Comparison of ENCODE assay signal across 16 cellular contexts in genomic region chr1:84701366-84701765, GRCh38. TPM values are rescaled to one million over a fixed set of nuclear protein-coding genes. Genes with fewer than 3 reads are reported as not detected.
DNase-seq lines count a peak whose midpoint lies in the region; ATAC-seq, FAIRE-seq and TF ChIP-seq lines count a peak whose summit lies in the region.
"Had no signal": no experiment of that assay in that cellular context is flagged by ENCODE, and none has a peak within 500 bp of the region (broad histone marks: within the 10 kb centered on the region; RNA-seq: fewer than 3 reads in every experiment).

No MANE protein-coding gene starts in this region.

- intact Hi-C loops in HepG2 (cut with micrococcal nuclease; ENCODE audit: unreplicated experiment), result no loop called here

- DNase-seq in AG04450 (ENCODE audit: low read depth, low spot score), result no peak
- peak; percentile 88 for DNase-seq in NCI-H82 treated with DMSO at 0.1 percent for 48 hours (lab: John Stamatoyannopoulos, UW; ENCODE audit: unreplicated experiment)
- no peak for DNase-seq in fibroblast of lung (ENCODE audit: low read depth in 2 of 2)
- no peak for DNase-seq in HepG2 (ENCODE audit: low spot score)
- DNase-seq in islet precursor cell, result no peak
- DNase-seq in substantia nigra (lab: John Stamatoyannopoulos, UW), result no peak
- DNase-seq in cortex of kidney (lab: John Stamatoyannopoulos, UW), result no peak
- DNase-seq: activated CD4-positive, alpha-beta T cell treated with anti-CD3 and anti-CD28 coated beads for 1 hour; activated CD8-positive, alpha-beta memory T cell treated with anti-CD3 and anti-CD28 coated beads, Interleukin-2, amount 50 U/mL, for 48 hours; erythroblast; left lung; NCI-H1436; stimulated activated CD4-positive, alpha-beta T cell treated with anti-CD3 and anti-CD28 coated beads, Interleukin-12 subunit alpha, Interleukin-12 subunit beta, amount 100 ng/mL, for 4 hours; stimulated activated naive CD8-positive, alpha-beta T cell treated with anti-CD3 and anti-CD28 coated beads, Interleukin-15, Interleukin-2, amounts not matched to agents 100 U/mL and 50 U/mL, for 24 hours had no signal

- POLR2A ChIA-PET in AG04450 (lab: Yijun Ruan, JAX), result interaction anchor here (1.0 kb wide), 1 partner anchor 195 kb away, joined by 3 read pairs; the partner anchor contains the start of genes GNG5 and SPATA1
- POLR2A ChIA-PET in HepG2 (lab: Yijun Ruan, JAX), result no interaction called here

- H3K9ac ChIP-seq in fibroblast of lung (ENCODE audit: insufficient read depth, low read length) (no peak overlapping the region), rectal smooth muscle tissue (ENCODE audit: low read length) (no peak overlapping the region), HepG2 (ENCODE audit: insufficient read depth, low read depth, low read length) (no peak overlapping the region)

- no peaks in the 10 kb centered on the region for H3K9me3 ChIP-seq in AG04450 (ENCODE audit: control insufficient read depth, insufficient read depth, low read length)
- H3K9me3 ChIP-seq in fibroblast of lung (ENCODE audit: control insufficient read depth, insufficient read depth, low read depth, low read length), result no peaks in the 10 kb centered on the region
- H3K9me3 ChIP-seq in HepG2 (ENCODE audit: low read length), result no peaks in the 10 kb centered on the region
- H3K9me3 ChIP-seq: left lung had no signal

- no peak overlapping the region for H3K27ac ChIP-seq in AG04450 (ENCODE audit: low read depth, low read length)
- H3K27ac ChIP-seq in fibroblast of lung (ENCODE audit: insufficient read depth, low read length), result no peak overlapping the region
- H3K27ac ChIP-seq in rectal smooth muscle tissue (ENCODE audit: low read depth, low read length), result peak overlapping the region; percentile 75
- H3K27ac ChIP-seq in HepG2 (ENCODE audit: extremely low read length, insufficient read depth, low read length), result no peak overlapping the region
- H3K27ac ChIP-seq in substantia nigra (ENCODE audit: low read depth, low read length, poor library complexity, severe bottlenecking), result no peak overlapping the region
- H3K27ac ChIP-seq: left lung had no signal

- WGBS in HepG2 (ENCODE audit: low lambda C conversion rate), result 24% methylated on average over 5 of the region's 5 CpGs

- no peak for ATAC-seq in HepG2
- ATAC-seq: left lung; stimulated activated naive CD8-positive, alpha-beta T cell treated with anti-CD3 and anti-CD28 coated beads, Interleukin-15, Interleukin-2, amounts not matched to agents 100 U/mL and 50 U/mL, for 24 hours had no signal

- H3K36me3 ChIP-seq in fibroblast of lung (ENCODE audit: control insufficient read depth, insufficient read depth, low read length) (no peaks in the 10 kb centered on the region), rectal smooth muscle tissue (ENCODE audit: control insufficient read depth, insufficient read depth, low read length) (no peaks in the 10 kb centered on the region), HepG2 (replicated peaks in 1 of 2; ENCODE audit: control insufficient read depth in 1 of 2, insufficient read depth in 2 of 2, low read length in 2 of 2) (no peaks in the 10 kb centered on the region)
- H3K36me3 ChIP-seq: left lung had no signal

- BruUV-seq in HepG2 (replicated peaks; lab: Mats Ljungman, UMichigan), result no TSS peak

- no peak for TF ChIP-seq RAD21 in HepG2 (CRISPR knock-in tag; IDR thresholded peaks at IDR 0.05)

- H3K4me3 ChIP-seq in AG04450 (ENCODE audit: low read depth, low read length), result peak overlapping the region; percentile 11
- H3K4me3 ChIP-seq in fibroblast of lung (replicated peaks in 1 of 4; ENCODE audit: control extremely low read depth in 1 of 4, insufficient read depth in 1 of 4, low read depth in 3 of 4, low read length in 4 of 4), result peak overlapping the region in 2 of 4 experiments; percentile 4 to 38
- no peak overlapping the region for H3K4me3 ChIP-seq in rectal smooth muscle tissue (ENCODE audit: low read length)
- H3K4me3 ChIP-seq in HepG2 (replicated peaks in 1 of 3; ENCODE audit: insufficient read depth in 1 of 3, low read depth in 2 of 3, low read length in 3 of 3), result no peak overlapping the region
- H3K4me3 ChIP-seq: coronary artery, left lung had no signal

- H3K4me1 ChIP-seq in fibroblast of lung (ENCODE audit: control insufficient read depth, extremely low read depth, insufficient read depth, low read length) (peaks cover 16% of the 10 kb centered on the region), rectal smooth muscle tissue (ENCODE audit: control insufficient read depth, insufficient read depth, low read length) (peaks cover 34% of the 10 kb centered on the region), HepG2 (ENCODE audit: insufficient read depth, low read length) (peaks cover 9% of the 10 kb centered on the region)

- in situ Hi-C loops in HepG2 (cut with HindIII; ENCODE audit: extremely low pct_ligation_motif_present, low pct_unique_long_range_greater_than_20kb), result no loop called here

- TF ChIP-seq POLR2A in HepG2 (IDR thresholded peaks at IDR 0.05; ENCODE audit: insufficient read depth in 1 of 2, low read depth in 2 of 2, low read length in 2 of 2), result no peak

- H4K20me1 ChIP-seq in fibroblast of lung (ENCODE audit: control insufficient read depth, extremely low read depth, insufficient read depth, low read length) (no peaks in the 10 kb centered on the region), HepG2 (ENCODE audit: insufficient read depth, low read length) (no peaks in the 10 kb centered on the region)

- H3K4me2 ChIP-seq in fibroblast of lung (ENCODE audit: extremely low read depth, insufficient read depth, low read length), result peak overlapping the region; percentile 54
- H3K4me2 ChIP-seq in HepG2 (ENCODE audit: low read depth, low read length), result no peak overlapping the region

- H3K27me3 ChIP-seq in AG04450 (ENCODE audit: control insufficient read depth, insufficient read depth, low read length) (no peaks in the 10 kb centered on the region), fibroblast of lung (ENCODE audit: control insufficient read depth, insufficient read depth, low read length) (no peaks in the 10 kb centered on the region), rectal smooth muscle tissue (ENCODE audit: control insufficient read depth, insufficient read depth, low read length) (no peaks in the 10 kb centered on the region), HepG2 (ENCODE audit: control insufficient read depth in 1 of 2, insufficient read depth in 2 of 2, low read length in 2 of 2) (no peaks in the 10 kb centered on the region)
- H3K27me3 ChIP-seq: left lung had no signal

- H2AFZ ChIP-seq in fibroblast of lung (ENCODE audit: low read length) (peak overlapping the region; percentile 48), HepG2 (ENCODE audit: low read length) (no peak overlapping the region)

- no peaks in the 10 kb centered on the region for H3K79me2 ChIP-seq in fibroblast of lung (ENCODE audit: control insufficient read depth, insufficient read depth, low read length)
- H3K79me2 ChIP-seq in HepG2 (ENCODE audit: insufficient read depth, low read length), result no peaks in the 10 kb centered on the region

- TF ChIP-seq CTCF in AG04450 (IDR thresholded peaks at IDR 0.05; ENCODE audit: low read depth, low read length), result no peak
- TF ChIP-seq CTCF in fibroblast of lung (conservative IDR thresholded peaks at IDR 0.05 in 1 of 2, IDR thresholded peaks at IDR 0.05 in 1 of 2; ENCODE audit: low read depth in 1 of 2, low read length in 2 of 2), result no peak
- TF ChIP-seq CTCF in HepG2 (CRISPR knock-in tag; IDR thresholded peaks at IDR 0.05), result no peak

- TF ChIP-seq EP300 in HepG2 (IDR thresholded peaks at IDR 0.05; ENCODE audit: low read depth in 2 of 2, low read length in 2 of 2) (no peak), HepG2 (CRISPR knock-in tag; IDR thresholded peaks at IDR 0.05; ENCODE audit: borderline replicate concordance) (no peak)

- no peak for FAIRE-seq in HepG2 (lab: Jason Lieb, UNC)

- CTCF ChIA-PET in AG04450 (lab: Charles Lee), result interaction anchor here (1.1 to 1.4 kb wide), 2 partner anchors 10 to 81 kb away, joined by 3 to 6 read pairs; no protein-coding TSS in a partner anchor
- CTCF ChIA-PET in HepG2 (lab: Yijun Ruan, JAX; ENCODE audit: low intra/inter-chr PET ratio, low total read pairs), result no interaction called here

TF ChIP-seq in HepG2, 621 proteins besides CTCF, POLR2A, EP300 and RAD21 (continues in another document):
- TF ChIP-seq KDM4B (CRISPR knock-in tag; IDR thresholded peaks at IDR 0.05), result no peak

RNA-seq across cellular contexts. Expression of gene SSX2IP, which starts 11.1 kb away (rescaled TPM):
- polyA plus RNA-seq in AG04450 (2011; rRNA removed) (21.4 and 31.7 TPM in 2 replicates), fibroblast of lung (13.8 and 35.8 TPM in 2 replicates), HepG2 (2011; rRNA removed) (2.7 and 2.8 TPM in 2 replicates)
- polyA minus RNA-seq in AG04450 (2011; rRNA and poly(A)+ RNA removed), result 9.4 and 21.1 TPM in 2 replicates
- total RNA-seq in fibroblast of lung (23.1 and 41.5 TPM in 2 replicates), HepG2 (2016; rRNA removed; fragmentation: Illumina TruSeq; extraction: Trizol) (23.7 and 38.8 TPM in 2 replicates)
- 14.8 and 42.8 TPM in 2 replicates for polyA plus RNA-seq in fibroblast of lung (2012)
- 1.6 and 3.1 TPM in 2 replicates for polyA minus RNA-seq in fibroblast of lung (ENCODE audit: low replicate concordance)
- 8.9 and 12.6 TPM in 2 replicates for total RNA-seq in HepG2 (2016; cell fraction: cytosol; rRNA removed; fragmentation: Illumina TruSeq; extraction: Trizol; ENCODE audit: low read depth)
- total RNA-seq in HepG2 (2016; cell fraction: insoluble cytoplasmic fraction; rRNA removed; fragmentation: Illumina TruSeq; extraction: Trizol), result 26.0 and 37.5 TPM in 2 replicates
- total RNA-seq in HepG2 (2016; cell fraction: membrane; rRNA removed; fragmentation: Illumina TruSeq; extraction: Trizol), result 23.1 and 27.8 TPM in 2 replicates
- 22.3 and 24.0 TPM in 2 replicates for total RNA-seq in HepG2 (2016; cell fraction: nucleus; rRNA removed; fragmentation: Illumina TruSeq; extraction: Trizol)
- 0.79 and 1.5 TPM in 2 replicates for polyA plus RNA-seq in HepG2 (2011; cell fraction: cytosol; rRNA removed)
- polyA plus RNA-seq in HepG2 (2011; cell fraction: nucleus; rRNA removed), result 1.7 TPM in 2 replicates
- 3.7 and 4.6 TPM in 2 replicates for polyA plus RNA-seq in HepG2 (2012)
- 5.2 and 5.4 TPM in 2 replicates for polyA plus RNA-seq in HepG2 (2016; cell fraction: cytosol; fragmentation: Illumina TruSeq; extraction: Trizol; ENCODE audit: low read depth)
- polyA plus RNA-seq in HepG2 (2016; cell fraction: insoluble cytoplasmic fraction; fragmentation: Illumina TruSeq; extraction: Trizol; ENCODE audit: low read depth), result 27.8 and 30.8 TPM in 2 replicates
- 10.5 and 11.2 TPM in 2 replicates for polyA plus RNA-seq in HepG2 (2016; cell fraction: membrane; fragmentation: Illumina TruSeq; extraction: Trizol; ENCODE audit: low read depth)
- 22.1 and 22.9 TPM in 2 replicates for polyA plus RNA-seq in HepG2 (2016; cell fraction: nucleus; fragmentation: Illumina TruSeq; extraction: Trizol; ENCODE audit: insufficient read depth, low read depth)
- polyA minus RNA-seq in HepG2 (2011; rRNA and poly(A)+ RNA removed; ENCODE audit: low replicate concordance), result 2.6 and 8.4 TPM in 2 replicates
- polyA minus RNA-seq in HepG2 (2011; cell fraction: cytosol; rRNA and poly(A)+ RNA removed), result 3.6 and 4.1 TPM in 2 replicates
- polyA minus RNA-seq in HepG2 (2011; cell fraction: nucleus; rRNA and poly(A)+ RNA removed), result 11.7 and 12.5 TPM in 2 replicates
